25 cellular contexts compared by ENCODE assay signal in genomic region chr20:49039854-49040253, GRCh38.
"Had no signal": no experiment of that assay in that cellular context is flagged by ENCODE, and none has a peak within 500 bp of the region (broad histone marks: within the 10 kb centered on the region; RNA-seq: fewer than 3 reads in every experiment).

No MANE protein-coding gene starts in this region.

- H3K36me3 ChIP-seq: neutrophil, pancreas had no signal

- H3K27me3 Mint-ChIP-seq: naive thymus-derived CD8-positive, alpha-beta T cell; progenitor cell of endocrine pancreas had no signal

- ATAC-seq: heart right ventricle; left cardiac atrium; left ventricle myocardium superior; lower lobe of right lung; naive thymus-derived CD8-positive, alpha-beta T cell; pancreas; stimulated activated effector memory CD8-positive, alpha-beta T cell treated with anti-CD3 and anti-CD28 coated beads, Interleukin-12 subunit alpha, Interleukin-12 subunit beta, amount 100 ng/mL, for 72 hours had no signal

- H3K36me3 Mint-ChIP-seq: stimulated activated effector memory CD8-positive, alpha-beta T cell treated with anti-CD3 and anti-CD28 coated beads, Interleukin-12 subunit alpha, Interleukin-12 subunit beta, amount 100 ng/mL, for 72 hours had no signal

- H3K4me3 Mint-ChIP-seq: naive thymus-derived CD8-positive, alpha-beta T cell; nephron progenitor cell; stimulated activated effector memory CD8-positive, alpha-beta T cell treated with anti-CD3 and anti-CD28 coated beads, Interleukin-12 subunit alpha, Interleukin-12 subunit beta, amount 100 ng/mL, for 72 hours had no signal

- H3K27ac ChIP-seq: dorsolateral prefrontal cortex, esophagus squamous epithelium, heart right ventricle, lower lobe of right lung, pancreas, sigmoid colon, stomach, thyroid gland, vagina had no signal

- H3K9me3 Mint-ChIP-seq: naive thymus-derived CD8-positive, alpha-beta T cell; nephron progenitor cell; stimulated activated effector memory CD8-positive, alpha-beta T cell treated with anti-CD3 and anti-CD28 coated beads, Interleukin-12 subunit alpha, Interleukin-12 subunit beta, amount 100 ng/mL, for 72 hours had no signal

- H3K9me3 ChIP-seq: esophagus squamous epithelium, heart right ventricle, lower lobe of right lung, neutrophil, pancreas, sigmoid colon, stomach, thyroid gland, vagina had no signal

- H3K4me1 ChIP-seq: pancreas, sigmoid colon, vagina had no signal

- DNase-seq: cortex of kidney; dorsolateral prefrontal cortex; effector CD8-positive, alpha-beta T cell; esophagus squamous epithelium; foreskin melanocyte; glutamatergic neuron; heart right ventricle; hippocampal formation; left cardiac atrium; left ventricle myocardium superior; lower lobe of right lung; naive thymus-derived CD8-positive, alpha-beta T cell; nephron progenitor cell; sigmoid colon; stimulated activated CD4-positive, alpha-beta T cell treated with anti-CD3 and anti-CD28 coated beads, Interleukin-2, amount 100 ng/mL, for 24 hours; stimulated activated CD4-positive, alpha-beta T cell treated with anti-CD3 and anti-CD28 coated beads, Interleukin-4, amount 100 ng/mL, for 24 hours; stimulated activated naive CD4-positive, alpha-beta T cell treated with Interleukin-2 at 50 U/mL for 16 hours; stomach; thyroid gland; trophoblast cell had no signal

- H3K27me3 ChIP-seq: dorsolateral prefrontal cortex, esophagus squamous epithelium, heart right ventricle, neutrophil, pancreas, sigmoid colon, stomach, thyroid gland, vagina had no signal

- H3K4me3 ChIP-seq: dorsolateral prefrontal cortex, esophagus squamous epithelium, heart right ventricle, lower lobe of right lung, pancreas, sigmoid colon, stomach, thyroid gland, vagina had no signal

- H3K27ac Mint-ChIP-seq: nephron progenitor cell; progenitor cell of endocrine pancreas; stimulated activated effector memory CD8-positive, alpha-beta T cell treated with anti-CD3 and anti-CD28 coated beads, Interleukin-12 subunit alpha, Interleukin-12 subunit beta, amount 100 ng/mL, for 72 hours had no signal
